12 cellular contexts compared by ENCODE assay signal in genomic region chr2:12948963-12949353, GRCh38.
DNase-seq lines count a peak whose midpoint lies in the region; ATAC-seq and TF ChIP-seq lines count a peak whose summit lies in the region.
"Had no signal": no experiment of that assay in that cellular context is flagged by ENCODE, and none has a peak within 500 bp of the region (broad histone marks: within the 10 kb centered on the region; RNA-seq: fewer than 3 reads in every experiment).

No MANE protein-coding gene starts in this region.

- H3K9me3 Mint-ChIP-seq in activated CD4-positive, alpha-beta T cell treated with anti-CD3 and anti-CD28 coated beads for 36 hours (ENCODE audit: low read depth) = no peaks in the 10 kb centered on the region
- no peaks in the 10 kb centered on the region for H3K9me3 Mint-ChIP-seq in nephron

- BruUV-seq in PC-9 (replicated peaks; lab: Mats Ljungman, UMichigan) = no TSS peak

- DNase-seq in activated CD4-positive, alpha-beta T cell treated with anti-CD3 and anti-CD28 coated beads for 36 hours = peak; percentile 46
- no peak for DNase-seq in activated CD4-positive, alpha-beta T cell treated with anti-CD3 and anti-CD28 coated beads, Interleukin-2, amount 50 U/mL, for 4 hours
- no peak for DNase-seq in islet precursor cell
- DNase-seq in NK-92 (lab: John Stamatoyannopoulos, UW; ENCODE audit: unreplicated experiment) = no peak
- DNase-seq in PC-9 = no peak
- DNase-seq: glutamatergic neuron had no signal

- ATAC-seq in activated CD4-positive, alpha-beta T cell treated with anti-CD3 and anti-CD28 coated beads for 36 hours = peak; percentile 84
- ATAC-seq in GM21576 (IDR thresholded peaks at IDR 0.05; ENCODE audit: unreplicated experiment) = peak; percentile 53
- peak; percentile 75 for ATAC-seq in HG03457 (IDR thresholded peaks at IDR 0.05; ENCODE audit: unreplicated experiment)

- no peaks in the 10 kb centered on the region for H3K79me2 ChIP-seq in PC-9 (ENCODE audit: low read depth)

- no peaks in the 10 kb centered on the region for H3K36me3 Mint-ChIP-seq in activated CD4-positive, alpha-beta T cell treated with anti-CD3 and anti-CD28 coated beads for 36 hours (ENCODE audit: low read depth)
- no peaks in the 10 kb centered on the region for H3K36me3 Mint-ChIP-seq in nephron (ENCODE audit: low read depth)

- no peak overlapping the region for H2AFZ ChIP-seq in PC-9

- no peaks in the 10 kb centered on the region for H4K20me1 ChIP-seq in PC-9 (ENCODE audit: insufficient read depth)

- no peak overlapping the region for H3K4me3 Mint-ChIP-seq in activated CD4-positive, alpha-beta T cell treated with anti-CD3 and anti-CD28 coated beads for 36 hours
- H3K4me3 Mint-ChIP-seq in nephron = no peak overlapping the region

- H3K27me3 ChIP-seq in PC-9 (ENCODE audit: insufficient read depth, low read depth) = no peaks in the 10 kb centered on the region

- peaks cover 4% of the 10 kb centered on the region for H3F3A ChIP-seq in PC-9 (ENCODE audit: insufficient read depth, low read depth)

- no peaks in the 10 kb centered on the region for H3K9me2 ChIP-seq in PC-9 (ENCODE audit: insufficient read depth)

- CTCF ChIA-PET in activated CD4-positive, alpha-beta T cell treated with anti-CD3 and anti-CD28 coated beads for 36 hours (lab: Charles Lee) = interaction anchor here (0.6 to 2.5 kb wide), 5 partner anchors 18 to 677 kb away, joined by 3 to 14 read pairs (median 4); no protein-coding TSS in a partner anchor
- CTCF ChIA-PET in PC-9 (lab: Charles Lee) = no interaction called here

- intact Hi-C loops in activated CD4-positive, alpha-beta T cell treated with anti-CD3 and anti-CD28 coated beads for 36 hours (cut with DNase I, micrococcal nuclease) = loop anchor here in 1 of 2 experiments (5.0 to 10.0 kb wide), 2 partner anchors 58 to 654 kb away; no protein-coding TSS in a partner anchor
- intact Hi-C loops in PC-9 (cut with micrococcal nuclease; ENCODE audit: unreplicated experiment) = no loop called here

- TF ChIP-seq CTCF in nephron (IDR thresholded peaks at IDR 0.05; ENCODE audit: unreplicated experiment in 3 of 3) = no peak
- no peak for TF ChIP-seq CTCF in PC-9 (conservative IDR thresholded peaks at IDR 0.05)

- POLR2A ChIA-PET in activated CD4-positive, alpha-beta T cell treated with anti-CD3 and anti-CD28 coated beads for 36 hours (lab: Charles Lee) = no interaction called here
- POLR2A ChIA-PET in PC-9 (lab: Charles Lee; ENCODE audit: unreplicated experiment) = interaction anchor here (0.6 kb wide), 1 partner anchor 1252 kb away, joined by 4 read pairs; no protein-coding TSS in a partner anchor

- H3K36me3 ChIP-seq in PC-9 (ENCODE audit: low read depth) = no peaks in the 10 kb centered on the region

- H3K4me2 ChIP-seq in PC-9 = no peak overlapping the region

- H3K9me3 ChIP-seq in PC-9 (ENCODE audit: insufficient read depth, low read depth) = no peaks in the 10 kb centered on the region

- peak overlapping the region; percentile 26 for H3K27ac Mint-ChIP-seq in activated CD4-positive, alpha-beta T cell treated with anti-CD3 and anti-CD28 coated beads for 36 hours
- peak overlapping the region in 2 of 3 experiments; percentile 26 to 56 for H3K27ac Mint-ChIP-seq in nephron

- peaks cover 10% of the 10 kb centered on the region for H3K4me1 Mint-ChIP-seq in activated CD4-positive, alpha-beta T cell treated with anti-CD3 and anti-CD28 coated beads for 36 hours
- H3K4me1 Mint-ChIP-seq in nephron = peaks cover 22% of the 10 kb centered on the region

- peaks cover 12% of the 10 kb centered on the region for H3K4me1 ChIP-seq in PC-9 (replicated peaks; ENCODE audit: insufficient read depth)

- peaks cover 17% of the 10 kb centered on the region for H3K27me3 Mint-ChIP-seq in activated CD4-positive, alpha-beta T cell treated with anti-CD3 and anti-CD28 coated beads for 36 hours
- H3K27me3 Mint-ChIP-seq in nephron (ENCODE audit: low read depth) = no peaks in the 10 kb centered on the region

- no peak overlapping the region for H3K4me3 ChIP-seq in PC-9
- H3K4me3 ChIP-seq: coronary artery, lung, SK-N-MC had no signal

- no peak overlapping the region for H3K27ac ChIP-seq in PC-9
- H3K27ac ChIP-seq: coronary artery, SK-N-MC had no signal
